8 cellular contexts compared by ENCODE assay signal in genomic region chr6:27608916-27609883, GRCh38.
A peak's percentile ranks its signal among the peaks of the same experiment; 100 is the strongest.
DNase-seq lines count a peak whose midpoint lies in the region; ATAC-seq and TF ChIP-seq lines count a peak whose summit lies in the region.

No MANE protein-coding gene starts in this region.

- H3K27me3 Mint-ChIP-seq in progenitor cell of endocrine pancreas: peaks cover 30% of the 10 kb centered on the region

- H3K4me3 ChIP-seq in heart right ventricle: no peak overlapping the region
- no peak overlapping the region for H3K4me3 ChIP-seq in colonic mucosa

- ATAC-seq in heart right ventricle (no peak), left ventricle myocardium superior (no peak)

- H3K9me3 ChIP-seq in heart right ventricle: peaks cover 0 to 6% (median 0%) of the 10 kb centered on the region in 11 donors
- H3K9me3 ChIP-seq in colonic mucosa: no peaks in the 10 kb centered on the region

- no peaks in the 10 kb centered on the region for H3K36me3 Mint-ChIP-seq in progenitor cell of endocrine pancreas (ENCODE audit: insufficient read depth)

- H3K9ac ChIP-seq in colonic mucosa (ENCODE audit: low read depth in 2 of 2, low read length in 2 of 2): no peak overlapping the region

- no peaks in the 10 kb centered on the region for H3K9me3 Mint-ChIP-seq in progenitor cell of endocrine pancreas (ENCODE audit: low read depth)

- no peak overlapping the region for H3K27ac Mint-ChIP-seq in progenitor cell of endocrine pancreas

- no peak overlapping the region for H3K27ac ChIP-seq in heart right ventricle
- H3K27ac ChIP-seq in colonic mucosa: no peak overlapping the region

- TF ChIP-seq CTCF in heart right ventricle (IDR thresholded peaks at IDR 0.05) (peak in 5 of 9 donors; percentile 21 to 56 (median 27)), colonic mucosa (IDR thresholded peaks at IDR 0.05) (peak; percentile 52), progenitor cell of endocrine pancreas (IDR thresholded peaks at IDR 0.05; ENCODE audit: unreplicated experiment) (peak; percentile 75)

- WGBS in heart right ventricle, 2 donors: 44 to 46% methylated on average over 8 of the region's 8 CpGs

- H3K36me3 ChIP-seq in heart right ventricle: no peaks in the 10 kb centered on the region
- no peaks in the 10 kb centered on the region for H3K36me3 ChIP-seq in colonic mucosa

- H3K27me3 ChIP-seq in heart right ventricle (peaks cover 0 to 93% (median 68%) of the 10 kb centered on the region in 7 donors), colonic mucosa (peaks cover 14% of the 10 kb centered on the region)

- DNase-seq in heart right ventricle (no peak), left ventricle myocardium superior (no peak), NCI-H526 treated with DMSO at 0.1 percent for 48 hours (lab: John Stamatoyannopoulos, UW) (peak; percentile 18), colonic mucosa (peak; percentile 41), progenitor cell of endocrine pancreas (ENCODE audit: low spot score, unreplicated experiment) (no peak), middle frontal gyrus (ENCODE audit: extremely low spot score, low spot score) (no peak), nucleus accumbens (lab: John Stamatoyannopoulos, UW) (no peak)
- no peak for DNase-seq in activated effector memory CD4-positive, alpha-beta T cell treated with anti-CD3 and anti-CD28 coated beads, Interleukin-2, amount 50 U/mL, for 16 hours

- intact Hi-C loops in heart right ventricle (cut with DNase I) (loop anchor here in 1 of 10 donors (10.0 kb wide), 1 partner anchor 424 kb away; no protein-coding TSS in a partner anchor), left ventricle myocardium superior (cut with micrococcal nuclease) (no loop called here), colonic mucosa (cut with DNase I) (loop anchor here (10.0 kb wide), 1 partner anchor 294 kb away; the partner anchor contains the start of gene POM121L2)

- H3K4me1 Mint-ChIP-seq in progenitor cell of endocrine pancreas (ENCODE audit: low read depth): peaks cover 2% of the 10 kb centered on the region

- H3K4me3 Mint-ChIP-seq in progenitor cell of endocrine pancreas (ENCODE audit: low read depth): no peak overlapping the region

- H3K4me1 ChIP-seq in heart right ventricle: no peaks in the 10 kb centered on the region
- H3K4me1 ChIP-seq in colonic mucosa: no peaks in the 10 kb centered on the region

Comparison
In these comparisons a context has a peak if more than half of its experiments do, and no peak if none do; other contexts are left out.
1. DNase-seq: peak in NCI-H526 treated with DMSO at 0.1 percent for 48 hours (single experiment) and colonic mucosa (single experiment); none in heart right ventricle (0 of 2), left ventricle myocardium superior (single experiment), progenitor cell of endocrine pancreas (single experiment), activated effector memory CD4-positive, alpha-beta T cell treated with anti-CD3 and anti-CD28 coated beads, Interleukin-2, amount 50 U/mL, for 16 hours (single experiment), middle frontal gyrus (single experiment) and nucleus accumbens (0 of 56).
2. Peak in every context shown above with its lines, with median percentiles within 50 percentile points of each other: CTCF ChIP-seq.